ENCODE assay signal across 8 cellular contexts in the genomic region with DNA sequence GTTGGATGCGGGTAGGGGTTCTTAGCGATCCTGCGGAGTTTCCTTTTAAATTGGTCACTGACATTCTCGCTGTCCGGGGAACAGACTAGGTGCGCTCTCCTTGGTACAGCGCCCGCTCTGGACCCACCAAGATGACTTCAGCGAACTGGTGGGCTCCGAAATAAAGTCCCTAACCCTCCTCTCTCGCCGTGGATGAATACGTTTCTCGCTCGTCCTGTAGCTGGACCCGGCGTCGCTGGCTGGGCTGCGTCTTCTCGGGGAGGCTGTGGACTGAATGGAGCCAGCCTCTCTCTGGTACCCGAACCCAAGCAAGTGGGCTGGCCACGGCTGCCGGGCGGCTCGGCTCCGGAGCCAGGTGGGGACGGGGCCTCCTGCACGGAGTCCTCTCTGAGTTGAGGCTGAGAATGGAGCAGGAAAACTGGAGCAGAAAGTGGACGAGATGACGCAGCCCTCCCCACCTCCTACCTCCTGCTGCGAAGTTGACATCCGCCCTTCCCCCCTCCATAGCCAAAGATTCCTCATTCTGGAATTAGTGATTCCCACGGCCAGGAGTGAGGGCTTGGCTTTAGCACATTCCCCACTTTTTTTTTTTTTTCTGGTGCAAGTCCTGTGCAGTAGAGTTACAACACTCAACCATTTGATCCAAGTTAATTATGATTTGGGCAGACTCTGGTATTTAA. TPM values are rescaled to one million over a fixed set of nuclear protein-coding genes. Genes with fewer than 3 reads are reported as not detected.
DNase-seq lines count a peak whose midpoint lies in the region; ATAC-seq and TF ChIP-seq lines count a peak whose summit lies in the region.

No MANE protein-coding gene starts in this region.

- no peaks in the 10 kb centered on the region for H3K36me3 ChIP-seq in left ventricle myocardium inferior
- no peaks in the 10 kb centered on the region for H3K36me3 ChIP-seq in urinary bladder (ENCODE audit: insufficient read depth)

- H3K4me3 Mint-ChIP-seq in chondrocyte (ENCODE audit: unreplicated experiment): peak overlapping the region; percentile 76

- H3K4me3 ChIP-seq in left ventricle myocardium inferior: peak overlapping the region; percentile 74
- peak overlapping the region; percentile 85 for H3K4me3 ChIP-seq in urinary bladder (ENCODE audit: low read depth, low read length)

- no peaks in the 10 kb centered on the region for H3K9me3 Mint-ChIP-seq in chondrocyte (ENCODE audit: low read depth)

- peaks cover 70% of the 10 kb centered on the region for H3K4me1 ChIP-seq in left ventricle myocardium inferior
- H3K4me1 ChIP-seq in urinary bladder (ENCODE audit: insufficient read depth): no peaks in the 10 kb centered on the region

- no peak for TF ChIP-seq CTCF in left ventricle myocardium inferior (IDR thresholded peaks at IDR 0.05; ENCODE audit: borderline replicate concordance)
- TF ChIP-seq CTCF in chondrocyte (IDR thresholded peaks at IDR 0.05): no peak

- no peak for ATAC-seq in HG03457 (IDR thresholded peaks at IDR 0.05; ENCODE audit: unreplicated experiment)
- ATAC-seq in HG03521 (IDR thresholded peaks at IDR 0.05; ENCODE audit: unreplicated experiment): no peak

- peaks cover 50% of the 10 kb centered on the region for H3K4me1 Mint-ChIP-seq in chondrocyte (ENCODE audit: low read depth)

- no peaks in the 10 kb centered on the region for H3K9me3 ChIP-seq in left ventricle myocardium inferior (replicated peaks)

- peaks cover 20% of the 10 kb centered on the region for H3K27me3 Mint-ChIP-seq in chondrocyte (ENCODE audit: low read depth)

- H3K27ac ChIP-seq in left ventricle myocardium inferior (replicated peaks): peak overlapping the region; percentile 88
- H3K27ac ChIP-seq in urinary bladder (ENCODE audit: low read depth): peak overlapping the region; percentile 73

- H3K27me3 ChIP-seq in left ventricle myocardium inferior (ENCODE audit: low read depth): peaks cover 18% of the 10 kb centered on the region

- intact Hi-C loops in left ventricle myocardium inferior (cut with micrococcal nuclease) (loop anchor here (5.0 kb wide), 1 partner anchor 53 kb away; no protein-coding TSS in a partner anchor), cardiac septum (cut with DNase I) (loop anchor here (2.0 to 5.0 kb wide), 2 partner anchors 33 to 55 kb away; no protein-coding TSS in a partner anchor)

- no peak for DNase-seq in left ventricle myocardium inferior
- DNase-seq in cardiac septum (ENCODE audit: low spot score): no peak
- DNase-seq in chondrocyte (ENCODE audit: low spot score): no peak
- peak; percentile 87 for DNase-seq in mesenteric fat pad (ENCODE audit: low spot score)
- DNase-seq in GOT3 (lab: John Stamatoyannopoulos, UW): no peak

- WGBS in urinary bladder: 7% methylated on average over 33 of the region's 33 CpGs

- no peaks in the 10 kb centered on the region for H3K36me3 Mint-ChIP-seq in chondrocyte (ENCODE audit: low read depth)

- peak overlapping the region; percentile 93 for H3K27ac Mint-ChIP-seq in chondrocyte (ENCODE audit: unreplicated experiment)

RNA-seq across cellular contexts. Expression of a gene that starts 1.5 kb away (rescaled TPM):
- total RNA-seq in left ventricle myocardium inferior (15.6 TPM), cardiac septum (22.4 TPM), chondrocyte (36.4 to 61.1 TPM (median 57.9 TPM) in 3 replicates), mesenteric fat pad (5.3 TPM), urinary bladder (12.8 TPM)
- 10.1 TPM for polyA plus RNA-seq in urinary bladder
